3 cellular contexts compared by ENCODE assay signal in genomic region chr9:37632479-37632878, GRCh38.
TF ChIP-seq lines count a peak whose summit lies in the region.

No MANE protein-coding gene starts in this region.

TF ChIP-seq in SK-N-SH, 30 proteins besides CTCF, POLR2A, EP300 and RAD21:
- TF ChIP-seq USF1 (IDR thresholded peaks at IDR 0.05; ENCODE audit: borderline replicate concordance, low read depth) = peak; percentile 43; the same call in 1 of the 2 replicates
- no peak for TF ChIP-seq MAX (IDR thresholded peaks at IDR 0.05; ENCODE audit: low read depth)
TF ChIP-seq in SK-N-SH: peak in this region for 1.

TF ChIP-seq in SK-N-SH treated with all-trans-retinoic acid at 6 μM for 48 hours, 23 proteins besides CTCF, POLR2A, EP300 and RAD21:
- TF ChIP-seq ZNF565 (CRISPR knock-in tag; conservative IDR thresholded peaks at IDR 0.05; ENCODE audit: low read depth) (no peak), CSDC2 (CRISPR knock-in tag; IDR thresholded peaks at IDR 0.05) (no peak), BACH2 (CRISPR knock-in tag; IDR thresholded peaks at IDR 0.05; ENCODE audit: borderline replicate concordance) (no peak), ESRRG (CRISPR knock-in tag; IDR thresholded peaks at IDR 0.05) (no peak), ZC3H10 (CRISPR knock-in tag; IDR thresholded peaks at IDR 0.05) (no peak), POU6F1 (CRISPR knock-in tag; IDR thresholded peaks at IDR 0.05; ENCODE audit: borderline replicate concordance, low read depth) (no peak)

TF ChIP-seq in GM12878, 131 proteins besides CTCF, POLR2A, EP300 and RAD21:
- peak; percentile 38 for TF ChIP-seq USF1 (IDR thresholded peaks at IDR 0.05; ENCODE audit: borderline replicate concordance, extremely low read length, insufficient read depth, low read depth, low read length)
- TF ChIP-seq PML (IDR thresholded peaks at IDR 0.05; ENCODE audit: low read length) = no peak
TF ChIP-seq in GM12878: peak in this region for 1.
